12 cellular contexts compared by ENCODE assay signal in genomic region chr17:43790311-43790940, GRCh38. TPM values are rescaled to one million over a fixed set of nuclear protein-coding genes. Genes with fewer than 3 reads are reported as not detected.
DNase-seq lines count a peak whose midpoint lies in the region; ATAC-seq and TF ChIP-seq lines count a peak whose summit lies in the region.
"Had no signal": no experiment of that assay in that cellular context is flagged by ENCODE, and none has a peak within 500 bp of the region (broad histone marks: within the 10 kb centered on the region; RNA-seq: fewer than 3 reads in every experiment).

No MANE protein-coding gene starts in this region.

- H3K27me3 ChIP-seq in left lung (no peaks in the 10 kb centered on the region), H7 (ENCODE audit: control insufficient read depth, insufficient read depth, low read length) (no peaks in the 10 kb centered on the region)

- H3K36me3 ChIP-seq in left lung (no peaks in the 10 kb centered on the region), H7 (replicated peaks; ENCODE audit: control insufficient read depth, insufficient read depth, low read length) (no peaks in the 10 kb centered on the region)

- H3K9me3 Mint-ChIP-seq in WTC11: peaks cover 16% of the 10 kb centered on the region; the same call in 1 of the 2 replicates

- no peak overlapping the region for H3K27ac Mint-ChIP-seq in WTC11

- no peak overlapping the region for H3K27ac ChIP-seq in left lung

- CTCF ChIA-PET in WTC11 (lab: Charles Lee): interaction anchor here (0.6 to 3.7 kb wide), 13 partner anchors 10 to 244 kb away, joined by 3 to 66 read pairs (median 3); partner anchors contain the start of genes CD300LG, ETV4 and PPY

- H3K4me3 Mint-ChIP-seq in WTC11: no peak overlapping the region

- peak; percentile 77 for DNase-seq in DMS53 (lab: John Stamatoyannopoulos, UW)
- peak; percentile 39 for DNase-seq in MV-4-11 (lab: John Stamatoyannopoulos, UW)
- DNase-seq in WTC11 (ENCODE audit: low spot score): peak; percentile 29
- no peak for DNase-seq in left lung
- DNase-seq in KG1 (lab: John Stamatoyannopoulos, UW): no peak
- DNase-seq in NCI-H510A (lab: John Stamatoyannopoulos, UW): no peak
- DNase-seq in LoVo (ENCODE audit: low spot score): no peak
- no peak for DNase-seq in H7
- DNase-seq: activated CD4-positive, CD25-positive, alpha-beta regulatory T cell treated with anti-CD3 and anti-CD28 coated beads, Interleukin-2, amount 50 U/mL, for 72 hours; activated naive CD4-positive, alpha-beta T cell treated with anti-CD3 and anti-CD28 coated beads, Interleukin-2, amount 50 U/mL, for 16 hours; stimulated activated naive CD4-positive, alpha-beta T cell had no signal

- peaks cover 8% of the 10 kb centered on the region for H3K4me1 Mint-ChIP-seq in WTC11

- no peak overlapping the region for H3K4me3 ChIP-seq in left lung
- no peak overlapping the region for H3K4me3 ChIP-seq in H7 (ENCODE audit: insufficient read depth, low read depth, low read length)

- TF ChIP-seq CTCF in WTC11 (IDR thresholded peaks at IDR 0.05): no peak
- no peak for TF ChIP-seq CTCF in left lung (IDR thresholded peaks at IDR 0.05)

- no peaks in the 10 kb centered on the region for H3K4me1 ChIP-seq in left lung

- intact Hi-C loops in left lung (cut with DNase I): no loop called here

- peaks cover 16% of the 10 kb centered on the region for H3K27me3 Mint-ChIP-seq in WTC11 (ENCODE audit: low read depth)

- ATAC-seq in WTC11 (peak; percentile 55), left lung (peak; percentile 65)

- H3K9me3 ChIP-seq in left lung: peaks cover 0 to 2% of the 10 kb centered on the region in 2 donors

- H3K36me3 Mint-ChIP-seq in WTC11: no peaks in the 10 kb centered on the region; the same call in 1 of the 2 replicates

- POLR2A ChIA-PET in WTC11 (lab: Charles Lee): interaction anchor here (1.0 kb wide), 1 partner anchor 56 kb away, joined by 3 read pairs; no protein-coding TSS in a partner anchor

TF ChIP-seq in WTC11, 78 proteins besides CTCF, POLR2A, EP300 and RAD21:
- TF ChIP-seq GTF2I (CRISPR knock-in tag; conservative IDR thresholded peaks at IDR 0.05) (no peak), USF1 (CRISPR knock-in tag; IDR thresholded peaks at IDR 0.05) (no peak), JAZF1 (CRISPR knock-in tag; IDR thresholded peaks at IDR 0.05) (no peak), PREB (CRISPR knock-in tag; IDR thresholded peaks at IDR 0.05; ENCODE audit: borderline replicate concordance) (no peak), ELF4 (CRISPR knock-in tag; IDR thresholded peaks at IDR 0.05; ENCODE audit: low read depth) (no peak), NFYB (CRISPR knock-in tag; conservative IDR thresholded peaks at IDR 0.05; ENCODE audit: low read depth) (no peak), STAT6 (CRISPR knock-in tag; conservative IDR thresholded peaks at IDR 0.05; ENCODE audit: low read depth) (no peak), SMAD3 (CRISPR knock-in tag; IDR thresholded peaks at IDR 0.05; ENCODE audit: borderline replicate concordance) (no peak), TP53 (CRISPR knock-in tag; IDR thresholded peaks at IDR 0.05) (no peak), ATF1 (CRISPR knock-in tag; IDR thresholded peaks at IDR 0.05) (no peak), RELA (CRISPR knock-in tag; IDR thresholded peaks at IDR 0.05; ENCODE audit: borderline replicate concordance) (no peak)

RNA-seq across cellular contexts. Expression of gene CFAP97D1, which starts 10.2 kb away (rescaled TPM):
- total RNA-seq in WTC11 (2021) (0.09 to 0.14 TPM (median 0.13 TPM) in 3 replicates), left lung (not detected)
- 0.21 and 0.37 TPM in 2 replicates for total RNA-seq in H7 (2014; rRNA removed; shearing (Covaris generic))

RNA-seq across cellular contexts. Expression of gene DUSP3, which starts 11.6 kb away (rescaled TPM):
- total RNA-seq in WTC11 (2021) (28.4 to 31.5 TPM (median 30.0 TPM) in 3 replicates), left lung (100 to 1,000 TPM in 1 of 2 donors, 10 to 100 TPM in 1; 95.8 to 105 TPM)
- total RNA-seq in H7 (2014; rRNA removed; shearing (Covaris generic)): 30.4 and 35.5 TPM in 2 replicates

RNA-seq across cellular contexts. Expression of gene SOST, which starts 31.8 kb away (rescaled TPM):
- total RNA-seq in WTC11 (2021): 0.07 to 0.25 TPM in 2 of 3 replicates, not detected in the other
- total RNA-seq in left lung: under 1 TPM in 1 of 2 donors, not detected in 1; 0.12 TPM
- not detected in 2 replicates for total RNA-seq in H7 (2014; rRNA removed; shearing (Covaris generic))
- total RNA-seq: LHCN-M2 had no signal

RNA-seq across cellular contexts. Expression of gene MPP3, which starts 42.5 kb away (rescaled TPM):
- total RNA-seq in WTC11 (2021) (9.2 to 11.3 TPM (median 10.3 TPM) in 3 replicates), left lung (10 to 100 TPM; 14.4 to 17.9 TPM)
- 7.7 and 8.3 TPM in 2 replicates for total RNA-seq in H7 (2014; rRNA removed; shearing (Covaris generic))

RNA-seq across cellular contexts. Expression of gene CD300LG, which starts 56.5 kb away (rescaled TPM):
- total RNA-seq in WTC11 (2021) (not detected in 3 replicates), left lung (1 to 10 TPM; 1.6 to 7.1 TPM)
- not detected in 2 replicates for total RNA-seq in H7 (2014; rRNA removed; shearing (Covaris generic))
- total RNA-seq: LHCN-M2 had no signal

Comparison
In these comparisons a context has a peak if more than half of its experiments do, and no peak if none do; other contexts are left out.
1. DNase-seq: peak in DMS53 (single experiment), MV-4-11 (single experiment) and WTC11 (single experiment); none in left lung (0 of 2), KG1 (single experiment), NCI-H510A (single experiment), LoVo (single experiment) and H7 (single experiment).